Comparison of ENCODE assay signal across 8 cellular contexts in the genomic region with DNA sequence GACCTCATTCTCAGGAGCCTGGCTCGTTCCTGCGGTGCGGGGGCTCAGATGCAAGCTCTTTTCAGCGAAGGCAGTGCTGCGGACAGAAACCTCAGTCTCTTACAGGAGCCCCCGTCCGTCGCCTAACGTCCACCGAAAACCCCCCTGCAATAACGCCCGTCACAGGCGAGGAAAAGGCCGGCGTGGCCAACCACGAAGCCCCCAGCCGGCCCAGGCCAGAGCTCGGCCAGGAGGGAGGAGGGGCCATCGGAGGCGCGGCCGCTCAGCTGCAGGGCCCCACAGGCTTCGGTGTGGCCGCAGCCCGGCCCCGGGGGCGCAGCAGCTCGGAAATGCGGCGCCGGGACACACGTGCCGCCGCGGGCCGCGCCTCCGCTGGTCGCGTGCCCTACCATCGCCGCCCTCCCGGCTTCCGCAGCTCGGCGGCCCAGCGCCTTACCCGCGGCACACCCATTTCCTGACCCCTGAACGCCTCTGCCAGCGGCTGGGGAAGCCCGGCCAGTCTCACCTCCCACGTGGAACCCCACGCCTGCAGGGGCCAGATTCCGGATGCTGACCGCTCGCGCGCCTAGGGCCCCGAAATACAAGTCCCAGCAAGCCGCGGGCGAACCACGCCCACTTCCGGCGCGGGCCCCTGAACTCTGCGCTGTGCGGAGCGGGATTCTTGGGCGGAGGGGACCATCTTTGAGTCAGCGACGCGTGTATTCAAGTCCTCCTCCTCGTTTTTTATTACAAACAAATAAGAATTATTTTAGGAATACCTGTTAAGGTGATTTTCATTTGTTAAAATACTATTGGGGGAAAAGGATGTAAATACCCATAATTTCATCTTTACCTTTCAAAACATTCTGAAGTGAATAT. TPM values are rescaled to one million over a fixed set of nuclear protein-coding genes. Genes with fewer than 3 reads are reported as not detected.
DNase-seq lines count a peak whose midpoint lies in the region; ATAC-seq and TF ChIP-seq lines count a peak whose summit lies in the region.

A gene (minus strand): TSS at position 582 of the 858 bp plus-strand sequence. CDS start 16,537 bp downstream, outside the sequence.

- no peaks in the 10 kb centered on the region for H3K9me3 ChIP-seq in vagina

- H3K27ac ChIP-seq in vagina = peak within 1 kb of the TSS; percentile 61

- intact Hi-C loops in vagina (cut with DNase I) = no loop called here

- in situ Hi-C loops in Caki2 (cut with HindIII; ENCODE audit: low pct_unique_long_range_greater_than_20kb, low sequenced_read_pairs) = no loop called here

- peak; percentile 98 for ATAC-seq in GM21423 (IDR thresholded peaks at IDR 0.05; ENCODE audit: unreplicated experiment)

- peaks cover 11% of the 10 kb centered on the region for H3K4me1 ChIP-seq in vagina

- peak within 1 kb of the TSS; percentile 46 to 60 for H3K4me3 ChIP-seq in vagina

- DNase-seq in Caki2 (ENCODE audit: low read depth) = peak; percentile 86
- DNase-seq in HuH-7.5 (ENCODE audit: low spot score) = peak; percentile 6
- DNase-seq in T-helper 9 cell = peak; percentile 62
- DNase-seq in astrocyte of the hippocampus (ENCODE audit: low read depth, low spot score) = peak; percentile 95
- DNase-seq in hypothalamus (lab: John Stamatoyannopoulos, UW) = peak; percentile 20 to 92 (median 78)
- peak; percentile 59 for DNase-seq in renal cortical epithelial cell (ENCODE audit: low read depth)
- DNase-seq in vagina (ENCODE audit: extremely low spot score in 2 of 2) = peak in 1 of 2 donors; percentile 92

- no peaks in the 10 kb centered on the region for H3K27me3 ChIP-seq in vagina

- no peak for TF ChIP-seq POLR2A in vagina (IDR thresholded peaks at IDR 0.05)

- no peak for TF ChIP-seq CTCF in vagina (IDR thresholded peaks at IDR 0.05)

- H3K36me3 ChIP-seq in vagina = no peaks in the 10 kb centered on the region

RNA-seq across cellular contexts. Expression of the gene that starts here (rescaled TPM):
- 4.7 and 11.0 TPM in 2 replicates for total RNA-seq in Caki2 (2014; rRNA removed; shearing (Covaris generic); ENCODE audit: low replicate concordance)
- total RNA-seq in renal cortical epithelial cell = 3.8 and 11.3 TPM in 2 replicates
- total RNA-seq in vagina = 3.2 TPM
